In genomic region chr20:1777476-1777820, GRCh38 we compare ENCODE assay signal across 8 cellular contexts.
A peak's percentile ranks its signal among the peaks of the same experiment; 100 is the strongest.
DNase-seq lines count a peak whose midpoint lies in the region; ATAC-seq, FAIRE-seq and TF ChIP-seq lines count a peak whose summit lies in the region.

No MANE protein-coding gene starts in this region.

- peak overlapping the region; percentile 37 to 75 (median 56) for H3K4me3 ChIP-seq in tibial nerve

- 17 to 19% methylated on average over 14 of the region's 14 CpGs for WGBS in tibial nerve, 2 donors

- CTCF ChIA-PET in activated naive CD4-positive, alpha-beta T cell treated with anti-CD3 and anti-CD28 coated beads for 36 hours (lab: Charles Lee) = interaction anchor here (0.7 to 3.7 kb wide), 45 partner anchors 9 to 463 kb away, joined by 3 to 66 read pairs (median 4); partner anchors contain the start of genes NSFL1C and SIRPD

- intact Hi-C loops in activated naive CD4-positive, alpha-beta T cell treated with anti-CD3 and anti-CD28 coated beads for 36 hours (cut with micrococcal nuclease) = loop anchor here (1.0 to 10.0 kb wide), 5 partner anchors 13 to 463 kb away; partner anchors contain the start of gene NSFL1C

- DNase-seq in activated naive CD4-positive, alpha-beta T cell treated with anti-CD3 and anti-CD28 coated beads for 36 hours = no peak
- DNase-seq in activated naive CD4-positive, alpha-beta T cell treated with anti-CD3 and anti-CD28 coated beads, Interleukin-2, amount 50 U/mL, for 16 hours = no peak
- DNase-seq in tibial nerve (ENCODE audit: low spot score in 2 of 2) = no peak

- H3K27me3 Mint-ChIP-seq in activated naive CD4-positive, alpha-beta T cell treated with anti-CD3 and anti-CD28 coated beads for 36 hours (ENCODE audit: low read depth) = peaks cover 4% of the 10 kb centered on the region

- peaks cover 0 to 27% (median 10%) of the 10 kb centered on the region in 4 donors for H3K4me1 ChIP-seq in tibial nerve

- H3K27me3 ChIP-seq in tibial nerve = no peaks in the 10 kb centered on the region

- TF ChIP-seq CTCF in VCaP (conservative IDR thresholded peaks at IDR 0.05) = peak; percentile 63
- no peak for TF ChIP-seq CTCF in tibial nerve (IDR thresholded peaks at IDR 0.05)

- no peak for TF ChIP-seq EP300 in tibial nerve (IDR thresholded peaks at IDR 0.05)

- peak overlapping the region; percentile 79 for H3K4me3 Mint-ChIP-seq in activated naive CD4-positive, alpha-beta T cell treated with anti-CD3 and anti-CD28 coated beads for 36 hours

- H3K27ac ChIP-seq in VCaP (peak overlapping the region; percentile 80), tibial nerve (peak overlapping the region; percentile 20 to 78 (median 45))

- FAIRE-seq in islet of Langerhans (lab: Jason Lieb, UNC) = peak; percentile 9

- no peaks in the 10 kb centered on the region for H3K9me3 ChIP-seq in tibial nerve

- H3K36me3 Mint-ChIP-seq in activated naive CD4-positive, alpha-beta T cell treated with anti-CD3 and anti-CD28 coated beads for 36 hours (ENCODE audit: low read depth) = no peaks in the 10 kb centered on the region

- H3K36me3 ChIP-seq in tibial nerve = no peaks in the 10 kb centered on the region

- no peak overlapping the region for H3K27ac Mint-ChIP-seq in activated naive CD4-positive, alpha-beta T cell treated with anti-CD3 and anti-CD28 coated beads for 36 hours

- no peak for TF ChIP-seq POLR2A in tibial nerve (IDR thresholded peaks at IDR 0.05)

- ATAC-seq in HG02884 (IDR thresholded peaks at IDR 0.05; ENCODE audit: unreplicated experiment) (no peak), HG03571 (IDR thresholded peaks at IDR 0.05; ENCODE audit: unreplicated experiment) (no peak), HG03280 (IDR thresholded peaks at IDR 0.05; ENCODE audit: unreplicated experiment) (no peak)

- H3K9me3 Mint-ChIP-seq in activated naive CD4-positive, alpha-beta T cell treated with anti-CD3 and anti-CD28 coated beads for 36 hours = no peaks in the 10 kb centered on the region

- H3K4me1 Mint-ChIP-seq in activated naive CD4-positive, alpha-beta T cell treated with anti-CD3 and anti-CD28 coated beads for 36 hours (ENCODE audit: low read depth) = peaks cover 15% of the 10 kb centered on the region
